ENCODE assay signal across 20 cellular contexts in the genomic region with DNA sequence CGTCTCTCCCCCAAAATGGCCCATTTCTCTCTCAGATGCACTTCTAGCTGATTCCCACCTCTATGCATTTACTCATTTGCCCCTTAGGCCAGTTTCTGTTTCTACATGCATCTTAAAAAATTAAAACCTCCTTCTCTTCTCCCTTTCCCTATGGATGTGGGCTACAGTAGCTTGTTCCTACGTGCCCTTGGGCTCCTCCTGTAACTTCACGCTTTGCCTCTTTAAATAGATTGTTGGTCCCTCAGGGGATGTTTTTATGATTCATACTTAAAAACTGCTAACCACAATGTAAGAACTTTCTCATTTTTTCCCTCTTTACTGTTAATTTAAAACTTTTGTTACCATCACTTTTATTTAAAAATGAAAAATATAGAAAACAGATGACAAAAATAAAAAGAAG.
DNase-seq lines count a peak whose midpoint lies in the region; ATAC-seq, FAIRE-seq and TF ChIP-seq lines count a peak whose summit lies in the region.
"Had no signal": no experiment of that assay in that cellular context is flagged by ENCODE, and none has a peak within 500 bp of the region (broad histone marks: within the 10 kb centered on the region; RNA-seq: fewer than 3 reads in every experiment).

No MANE protein-coding gene starts in this region.

- H3K27me3 Mint-ChIP-seq in T-helper 17 cell, result peaks cover 20% of the 10 kb centered on the region

- H2AFZ ChIP-seq in GM12878 (ENCODE audit: control insufficient read depth, low read depth, low read length), result no peak overlapping the region; the same call in 1 of the 2 replicates
- no peak overlapping the region for H2AFZ ChIP-seq in trophoblast cell (ENCODE audit: insufficient read depth, low read length, poor library complexity)

- no peak overlapping the region for H3K18ac ChIP-seq in trophoblast cell (ENCODE audit: low read length)

- RAD21 ChIA-PET in GM12878 (lab: Charles Lee; ENCODE audit: unreplicated experiment), result interaction anchor here (1.2 kb wide), 1 partner anchor 138 kb away, joined by 4 read pairs; no protein-coding TSS in a partner anchor

- H2AK5ac ChIP-seq in trophoblast cell (ENCODE audit: low read length), result no peak overlapping the region

- no peak overlapping the region for H3K23ac ChIP-seq in trophoblast cell (ENCODE audit: low read length)

- no peak for TF ChIP-seq CTCF in GM10248 (IDR thresholded peaks at IDR 0.05; ENCODE audit: control extremely low read depth, extremely low read depth, low read depth, missing control alignments)
- TF ChIP-seq CTCF in GM12878 (IDR thresholded peaks at IDR 0.05 in 2 of 3, conservative IDR thresholded peaks at IDR 0.05 in 1 of 3; ENCODE audit: control insufficient read depth in 2 of 3, extremely low read depth in 1 of 3, insufficient read depth in 1 of 3, low read depth in 3 of 3, low read length in 3 of 3), result no peak

- CTCF ChIA-PET in GM10248 (lab: Yijun Ruan, JAX), result no interaction called here
- CTCF ChIA-PET in GM12878 (lab: Yijun Ruan, JAX), result no interaction called here

- FAIRE-seq in GM12878 (lab: Jason Lieb, UNC), result no peak
- FAIRE-seq: GM12892 had no signal

- no peak overlapping the region for H4K91ac ChIP-seq in trophoblast cell (ENCODE audit: low read depth, low read length)

- H3K14ac ChIP-seq in trophoblast cell (ENCODE audit: low read length), result no peak overlapping the region

- in situ Hi-C loops in GM12878 (cut with MboI), result no loop called here

- TF ChIP-seq EP300 in GM12878 (IDR thresholded peaks at IDR 0.05; ENCODE audit: borderline replicate concordance in 1 of 2, control insufficient read depth in 1 of 2, low read depth in 2 of 2, low read length in 2 of 2), result peak; percentile 8 to 51; a peak in 2 of 4 replicates

- no peak for TF ChIP-seq RAD21 in GM12878 (IDR thresholded peaks at IDR 0.05; ENCODE audit: insufficient read depth, low read depth, low read length)

- intact Hi-C loops in GM12878 (cut with micrococcal nuclease; ENCODE audit: unreplicated experiment), result no loop called here

- H3K9me3 ChIP-seq in GM12878 (replicated peaks; ENCODE audit: control insufficient read depth, insufficient read depth, low read length) (no peaks in the 10 kb centered on the region; the same call in 2 of the 3 replicates), trophoblast cell (ENCODE audit: insufficient read depth, low read depth, low read length) (no peaks in the 10 kb centered on the region), T-helper 17 cell (ENCODE audit: control insufficient read depth, low read length, poor library complexity, severe bottlenecking) (no peaks in the 10 kb centered on the region)
- H3K9me3 ChIP-seq: tibial artery had no signal

- 12% methylated on average over 3 of the region's 3 CpGs for WGBS in GM12878 (ENCODE audit: insufficient coverage, insufficient replicate concordance, low lambda C conversion rate, missing lambda C conversion rate)
- WGBS in trophoblast cell (ENCODE audit: extremely low coverage, insufficient coverage, insufficient read length), result no CpG with 5 or more reads among the region's 3 CpGs

- no peak overlapping the region for H3K27ac Mint-ChIP-seq in T-helper 17 cell
- H3K27ac Mint-ChIP-seq: CD8-positive, alpha-beta T cell had no signal

- no peak overlapping the region for H3K9ac ChIP-seq in GM12878 (ENCODE audit: control insufficient read depth, insufficient read depth, low read length)
- H3K9ac ChIP-seq in trophoblast cell (ENCODE audit: low read length), result no peak overlapping the region

- ATAC-seq in HG03378 (IDR thresholded peaks at IDR 0.05; ENCODE audit: unreplicated experiment), result peak; percentile 74
- ATAC-seq in GM12878, result peak; percentile 73
- ATAC-seq in GM19328 (IDR thresholded peaks at IDR 0.05; ENCODE audit: unreplicated experiment), result no peak
- ATAC-seq in T-helper 17 cell, result no peak
- ATAC-seq: CD8-positive, alpha-beta T cell; esophagus mucosa; left colon had no signal

- H3K36me3 Mint-ChIP-seq in T-helper 17 cell (ENCODE audit: low read depth), result no peaks in the 10 kb centered on the region
- H3K36me3 Mint-ChIP-seq: CD8-positive, alpha-beta T cell had no signal

- no peak overlapping the region for H2BK12ac ChIP-seq in trophoblast cell (ENCODE audit: low read length)

- H4K8ac ChIP-seq in trophoblast cell (ENCODE audit: low read depth, low read length), result no peak overlapping the region

- no peaks in the 10 kb centered on the region for H3K79me2 ChIP-seq in GM12878 (ENCODE audit: control insufficient read depth, insufficient read depth, low read length)
- no peaks in the 10 kb centered on the region for H3K79me2 ChIP-seq in trophoblast cell (ENCODE audit: control insufficient read depth, insufficient read depth, low read length, poor library complexity)

- no peak overlapping the region for H4K12ac ChIP-seq in trophoblast cell (ENCODE audit: low read depth, low read length)

- H3K79me1 ChIP-seq in trophoblast cell (ENCODE audit: low read length), result no peaks in the 10 kb centered on the region

- no peak overlapping the region for H3K4me3 Mint-ChIP-seq in T-helper 17 cell
- H3K4me3 Mint-ChIP-seq: CD8-positive, alpha-beta T cell had no signal

- no peaks in the 10 kb centered on the region for H3K27me3 ChIP-seq in GM12878 (replicated peaks in 1 of 2; ENCODE audit: control insufficient read depth in 2 of 2, insufficient read depth in 2 of 2, low read length in 1 of 2)
- H3K27me3 ChIP-seq in trophoblast cell (ENCODE audit: insufficient read depth, low read length), result no peaks in the 10 kb centered on the region
- H3K27me3 ChIP-seq: tibial artery had no signal

- H3K4me3 ChIP-seq in GM12878 (0 out of 2 replicates have a peak overlapping the region, but pooled peaks have one; percentile 31), trophoblast cell (ENCODE audit: low read depth, low read length) (no peak overlapping the region)
- H3K4me3 ChIP-seq: coronary artery, tibial artery had no signal

- SMC1A ChIA-PET in GM12878 (lab: Charles Lee; ENCODE audit: uncharacterized antibody, unreplicated experiment), result interaction anchor here (1.0 to 2.1 kb wide), 5 partner anchors 11 to 27 kb away, joined by 3 to 6 read pairs (median 4); no protein-coding TSS in a partner anchor

- DNase-seq in GM10248 (ENCODE audit: extremely low spot score) (peak; percentile 13), GM12878 (ENCODE audit: low read depth, low spot score) (no peak), trophoblast cell (peak; percentile 56 to 84), NCI-H1417 treated with DMSO at 0.1 percent for 48 hours (lab: John Stamatoyannopoulos, UW) (no peak), T-helper 17 cell (no peak)
- DNase-seq: amygdala; CD8-positive, alpha-beta T cell; hypothalamus; left colon; NCI-H187 treated with DMSO at 0.1 percent for 48 hours; NCI-H510A; OCI-M1; stimulated activated CD4-positive, alpha-beta T cell treated with anti-CD3 and anti-CD28 coated beads, Interleukin-4, amount 100 ng/mL, for 4 hours; tibial artery had no signal

- H2BK5ac ChIP-seq in trophoblast cell (ENCODE audit: low read depth, low read length, poor library complexity), result no peak overlapping the region

- H3K36me3 ChIP-seq in GM12878 (ENCODE audit: control insufficient read depth in 2 of 2, insufficient read depth in 2 of 2, low read length in 1 of 2) (no peaks in the 10 kb centered on the region), trophoblast cell (ENCODE audit: control insufficient read depth in 1 of 2, insufficient read depth in 2 of 2, low read length in 2 of 2) (no peaks in the 10 kb centered on the region)
- H3K36me3 ChIP-seq: tibial artery had no signal

- POLR2A ChIA-PET in GM10248 (lab: Yijun Ruan, JAX), result no interaction called here
- POLR2A ChIA-PET in GM12878 (lab: Charles Lee), result interaction anchor here (1.2 kb wide), 1 partner anchor 81 kb away, joined by 3 read pairs; no protein-coding TSS in a partner anchor

- H3K27ac ChIP-seq in GM12878 (ENCODE audit: control insufficient read depth, insufficient read depth) (no peak overlapping the region), trophoblast cell (ENCODE audit: low read depth, low read length) (no peak overlapping the region)
- H3K27ac ChIP-seq: coronary artery, tibial artery, VCaP had no signal

- no peaks in the 10 kb centered on the region for H4K20me1 ChIP-seq in GM12878 (ENCODE audit: control insufficient read depth, insufficient read depth)

- H2BK120ac ChIP-seq in trophoblast cell (ENCODE audit: insufficient read depth, low read length, poor library complexity), result no peak overlapping the region

- H3K4ac ChIP-seq in trophoblast cell (ENCODE audit: low read depth, low read length), result no peak overlapping the region

- H3K4me2 ChIP-seq in GM12878 (ENCODE audit: control insufficient read depth, insufficient read depth) (no peak overlapping the region), trophoblast cell (ENCODE audit: low read length) (no peak overlapping the region)

- no peak for TF ChIP-seq POLR2A in GM12878 (IDR thresholded peaks at IDR 0.05; ENCODE audit: low read depth, low read length)

- no peaks in the 10 kb centered on the region for H3K4me1 ChIP-seq in GM12878 (ENCODE audit: control insufficient read depth, insufficient read depth, low read length)
- H3K4me1 ChIP-seq in trophoblast cell (ENCODE audit: control insufficient read depth in 1 of 2, insufficient read depth in 2 of 2, low read length in 2 of 2), result no peaks in the 10 kb centered on the region
- H3K4me1 ChIP-seq: tibial artery had no signal

- H3K4me1 Mint-ChIP-seq in T-helper 17 cell, result no peaks in the 10 kb centered on the region

- no TSS peak for BruUV-seq in GM12878 (replicated peaks; lab: Mats Ljungman, UMichigan)

TF ChIP-seq in GM12878, 131 proteins besides CTCF, POLR2A, EP300 and RAD21 (continues in another document):
- TF ChIP-seq IKZF1 (conservative IDR thresholded peaks at IDR 0.05), result peak; percentile 88
- TF ChIP-seq PKNOX1 (IDR thresholded peaks at IDR 0.05), result no peak

Comparison
In these comparisons a context has a peak if more than half of its experiments do, and no peak if none do; other contexts are left out.
1. DNase-seq: peak in GM10248 (single experiment) and trophoblast cell (2 of 2); none in GM12878 (single experiment), NCI-H1417 treated with DMSO at 0.1 percent for 48 hours (single experiment) and T-helper 17 cell (0 of 3).
2. ATAC-seq: peak in HG03378 (single experiment) and GM12878 (single experiment); none in GM19328 (single experiment) and T-helper 17 cell (single experiment).